33 cellular contexts compared by ENCODE assay signal in genomic region chr1:115713906-115714305, GRCh38. TPM values are rescaled to one million over a fixed set of nuclear protein-coding genes. Genes with fewer than 3 reads are reported as not detected.
A peak's percentile ranks its signal among the peaks of the same experiment; 100 is the strongest.
DNase-seq lines count a peak whose midpoint lies in the region; ATAC-seq, FAIRE-seq and TF ChIP-seq lines count a peak whose summit lies in the region.
"Had no signal": no experiment of that assay in that cellular context is flagged by ENCODE, and none has a peak within 500 bp of the region (broad histone marks: within the 10 kb centered on the region; RNA-seq: fewer than 3 reads in every experiment).

No MANE protein-coding gene starts in this region.

- peak overlapping the region; percentile 35 for H3K4me3 Mint-ChIP-seq in Calu3 (ENCODE audit: low read depth, unreplicated experiment)
- H3K4me3 Mint-ChIP-seq in activated T-helper 17 cell treated with anti-CD3 and anti-CD28 coated beads, Interleukin-2, amount 50 U/mL, for 72 hours, result no peak overlapping the region
- H3K4me3 Mint-ChIP-seq: activated CD4-positive, alpha-beta T cell treated with anti-CD3 and anti-CD28 coated beads, Interleukin-2, amount 10 ng/mL, durations not matched to agents 24 days and 14 days; activated naive CD8-positive, alpha-beta T cell; CD4-positive, alpha-beta memory T cell; WTC11 had no signal

- H3K9me3 Mint-ChIP-seq in Calu3 (ENCODE audit: low read depth, unreplicated experiment), result no peaks in the 10 kb centered on the region
- no peaks in the 10 kb centered on the region for H3K9me3 Mint-ChIP-seq in activated T-helper 17 cell treated with anti-CD3 and anti-CD28 coated beads, Interleukin-2, amount 50 U/mL, for 72 hours
- H3K9me3 Mint-ChIP-seq: activated CD4-positive, alpha-beta T cell treated with anti-CD3 and anti-CD28 coated beads, Interleukin-2, amount 10 ng/mL, durations not matched to agents 24 days and 14 days; WTC11 had no signal

- FAIRE-seq in RCC 7860 (lab: Jason Lieb, UNC) (no peak), pancreas (lab: Jason Lieb, UNC) (no peak)
- FAIRE-seq: GM12892 had no signal

- H3K36me3 ChIP-seq in pancreas, result no peaks in the 10 kb centered on the region
- H3K36me3 ChIP-seq: breast epithelium, ovary, Peyer's patch, SJCRH30, thoracic aorta, uterus had no signal

- H3K4me1 ChIP-seq in foreskin keratinocyte (peaks cover 20% of the 10 kb centered on the region), pancreas (no peaks in the 10 kb centered on the region)
- H3K4me1 ChIP-seq: breast epithelium, Peyer's patch, uterus had no signal

- H3K27ac ChIP-seq in foreskin keratinocyte (peak overlapping the region; percentile 4), pancreas (peak overlapping the region in 3 of 4 donors; percentile 2 to 31 (median 24))
- H3K27ac ChIP-seq: ovary, Peyer's patch, SJCRH30, thoracic aorta, uterus had no signal

- H3K27me3 ChIP-seq in foreskin keratinocyte (no peaks in the 10 kb centered on the region), pancreas (no peaks in the 10 kb centered on the region)
- H3K27me3 ChIP-seq: ovary, Peyer's patch, SJCRH30, uterus had no signal

- peak overlapping the region; percentile 78 for H3K27ac Mint-ChIP-seq in Calu3 (ENCODE audit: unreplicated experiment)
- H3K27ac Mint-ChIP-seq in activated T-helper 17 cell treated with anti-CD3 and anti-CD28 coated beads, Interleukin-2, amount 50 U/mL, for 72 hours, result no peak overlapping the region
- H3K27ac Mint-ChIP-seq: activated CD4-positive, alpha-beta T cell treated with anti-CD3 and anti-CD28 coated beads, Interleukin-2, amount 10 ng/mL, durations not matched to agents 24 days and 14 days; activated naive CD8-positive, alpha-beta T cell; WTC11 had no signal

- ATAC-seq in foreskin keratinocyte, result no peak
- ATAC-seq in pancreas, result no peak
- ATAC-seq in activated T-helper 17 cell treated with anti-CD3 and anti-CD28 coated beads, Interleukin-2, amount 50 U/mL, for 72 hours (replicated peaks), result no peak

- 79 to 82% methylated on average over 5 of the region's 5 CpGs for WGBS in pancreas, 2 donors

- no peaks in the 10 kb centered on the region for H3K9me3 ChIP-seq in pancreas
- H3K9me3 ChIP-seq: breast epithelium, ovary, Peyer's patch, SJCRH30, thoracic aorta, uterus had no signal

- no TSS peak for BruUV-seq in Calu3 (replicated peaks; lab: Mats Ljungman, UMichigan)

- peaks cover 35% of the 10 kb centered on the region for H3K4me1 Mint-ChIP-seq in Calu3 (ENCODE audit: low read depth, unreplicated experiment)
- no peaks in the 10 kb centered on the region for H3K4me1 Mint-ChIP-seq in activated T-helper 17 cell treated with anti-CD3 and anti-CD28 coated beads, Interleukin-2, amount 50 U/mL, for 72 hours
- H3K4me1 Mint-ChIP-seq: activated CD4-positive, alpha-beta T cell treated with anti-CD3 and anti-CD28 coated beads, Interleukin-2, amount 10 ng/mL, durations not matched to agents 24 days and 14 days; CD4-positive, alpha-beta memory T cell had no signal

- H3K4me3 ChIP-seq in pancreas, result no peak overlapping the region
- H3K4me3 ChIP-seq: breast epithelium, ovary, Peyer's patch, SJCRH30, thoracic aorta, uterus had no signal

- intact Hi-C loops in Calu3 (cut with micrococcal nuclease; ENCODE audit: unreplicated experiment) (loop anchor here (2.0 kb wide), 1 partner anchor 105 kb away; no protein-coding TSS in a partner anchor), pancreas (cut with DNase I) (no loop called here)

- no peak for TF ChIP-seq CTCF in Calu3 (IDR thresholded peaks at IDR 0.05; ENCODE audit: unreplicated experiment)
- no peak for TF ChIP-seq CTCF in foreskin keratinocyte (conservative IDR thresholded peaks at IDR 0.05)
- TF ChIP-seq CTCF in pancreas (IDR thresholded peaks at IDR 0.05), result no peak

- DNase-seq in Calu3, result no peak
- peak; percentile 18 for DNase-seq in RCC 7860 (ENCODE audit: low spot score)
- DNase-seq in foreskin keratinocyte, result peak in 1 of 2 donors; percentile 56
- no peak for DNase-seq in pancreas
- DNase-seq in stimulated activated CD4-positive, alpha-beta T cell treated with anti-CD3 and anti-CD28 coated beads, Interleukin-12 subunit alpha, Interleukin-12 subunit beta, amount 100 ng/mL, for 4 hours, result no peak
- no peak for DNase-seq in DMS153 (lab: John Stamatoyannopoulos, UW)
- no peak for DNase-seq in GM03348 (ENCODE audit: low spot score)
- DNase-seq: activated CD4-positive, alpha-beta T cell treated with anti-CD3 and anti-CD28 coated beads, Interleukin-2, amount 10 ng/mL, durations not matched to agents 24 days and 14 days; activated effector memory CD4-positive, alpha-beta T cell treated with anti-CD3 and anti-CD28 coated beads, Interleukin-2, amount 50 U/mL, for 16 hours; activated T-cell treated with anti-CD3 and anti-CD28 coated beads, Interleukin-2, amount 50 U/mL, for 1 hour; CD4-positive, alpha-beta memory T cell; DMS 273 treated with DMSO at 0.1 percent for 48 hours; Kasumi-1; MV-4-11; NCI-H1436 treated with DMSO at 0.1 percent for 48 hours; NCI-H2081 treated with DMSO at 0.1 percent for 48 hours; NCI-H345; ovary; Peyer's patch; SJCRH30; stimulated activated CD4-positive, alpha-beta T cell treated with anti-CD3 and anti-CD28 coated beads, Interleukin-2, amount 100 ng/mL, for 24 hours; stimulated activated naive CD8-positive, alpha-beta T cell treated with anti-CD3 and anti-CD28 coated beads, Interleukin-15, Interleukin-2, amounts not matched to agents 100 U/mL and 50 U/mL, for 24 hours; uterus had no signal

- H3K36me3 Mint-ChIP-seq in Calu3 (ENCODE audit: insufficient read depth, unreplicated experiment), result peaks cover 10% of the 10 kb centered on the region
- H3K36me3 Mint-ChIP-seq in activated T-helper 17 cell treated with anti-CD3 and anti-CD28 coated beads, Interleukin-2, amount 50 U/mL, for 72 hours (ENCODE audit: low read depth), result no peaks in the 10 kb centered on the region
- H3K36me3 Mint-ChIP-seq: activated naive CD8-positive, alpha-beta T cell; CD4-positive, alpha-beta memory T cell; WTC11 had no signal

- CTCF ChIA-PET in Calu3 (lab: Charles Lee), result interaction anchor here (0.6 to 1.7 kb wide), 2 partner anchors 51 to 183 kb away, joined by 3 to 10 read pairs; no protein-coding TSS in a partner anchor

- no peaks in the 10 kb centered on the region for H3K27me3 Mint-ChIP-seq in Calu3 (ENCODE audit: unreplicated experiment)
- peaks cover 26% of the 10 kb centered on the region for H3K27me3 Mint-ChIP-seq in activated T-helper 17 cell treated with anti-CD3 and anti-CD28 coated beads, Interleukin-2, amount 50 U/mL, for 72 hours

RNA-seq across cellular contexts. Expression of gene CASQ2, which starts 54.6 kb away (rescaled TPM):
- total RNA-seq in Calu3 (2022) (not detected in 2 replicates), foreskin keratinocyte (not detected in 2 replicates), pancreas (under 1 TPM in 5 of 6 donors, not detected in 1; 0.09 to 0.59 (median 0.14) TPM)
- polyA plus RNA-seq in foreskin keratinocyte (not detected in 2 replicates), pancreas (1 to 10 TPM; 1.0 to 1.2 TPM)
- total RNA-seq in activated T-helper 17 cell treated with anti-CD3 and anti-CD28 coated beads, Interleukin-2, amount 50 U/mL, for 72 hours, result not detected
- total RNA-seq: activated CD4-positive, alpha-beta T cell treated with anti-CD3 and anti-CD28 coated beads, Interleukin-2, amount 10 ng/mL, durations not matched to agents 24 days and 14 days; activated CD8-positive, alpha-beta memory T cell treated with anti-CD3 and anti-CD28 coated beads for 36 hours; CD4-positive, alpha-beta memory T cell; glomerular endothelial cell; lung microvascular endothelial cell; WTC11 had no signal
- polyA plus RNA-seq: CD4-positive, alpha-beta memory T cell; neural cell had no signal
